ENCODE assay signal across 1 cellular context in the genomic region with DNA sequence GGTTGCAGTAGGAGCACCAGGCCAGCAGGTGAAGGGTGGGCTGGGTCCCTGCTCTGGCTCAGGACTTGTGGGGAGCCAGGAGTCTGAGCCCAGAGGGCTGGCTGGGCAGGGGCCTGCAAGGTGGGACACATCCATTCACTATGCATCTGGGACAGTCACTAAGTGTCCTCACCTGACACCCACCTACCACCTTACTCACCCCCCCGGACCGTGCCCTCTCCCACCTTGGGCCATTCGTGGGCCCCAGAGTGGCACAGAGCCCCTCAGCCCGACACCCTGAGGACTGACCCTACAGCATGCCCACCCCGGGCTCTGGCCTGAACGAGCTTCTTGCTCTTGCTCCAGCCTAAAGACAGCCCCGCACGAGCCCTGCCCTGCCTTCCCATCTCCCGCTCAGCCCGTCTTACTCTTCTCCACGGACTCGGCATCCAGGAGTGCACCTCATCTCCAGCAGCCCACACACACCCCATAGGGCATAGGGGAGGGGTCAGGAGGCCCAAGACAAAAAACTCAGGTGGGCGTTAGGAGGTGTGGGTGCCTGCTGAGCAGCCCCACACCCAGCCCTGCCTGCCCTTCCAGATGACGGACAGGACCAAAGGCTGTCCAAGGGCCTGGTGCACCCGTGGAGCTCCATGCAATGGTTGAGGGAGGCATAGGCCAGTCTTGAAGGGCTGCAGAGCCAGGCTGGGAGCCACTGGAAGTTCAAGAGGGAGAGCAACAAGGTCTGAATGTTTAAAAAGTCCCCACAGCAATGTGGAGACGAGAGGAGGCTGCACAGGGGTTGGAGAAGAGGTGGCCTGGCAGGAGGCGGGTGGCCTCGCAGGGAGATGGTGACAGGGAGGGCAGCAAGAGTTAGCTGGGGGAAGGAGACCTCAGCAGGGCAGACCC.
TF ChIP-seq lines count a peak whose summit lies in the region.

No MANE protein-coding gene starts in this region.

TF ChIP-seq in K562, 482 proteins besides CTCF, POLR2A, EP300 and RAD21:
- peak; percentile 55 for TF ChIP-seq ZFP36 (IDR thresholded peaks at IDR 0.05; ENCODE audit: low read depth, low read length, partially characterized antibody)
- TF ChIP-seq, protein P1, sequence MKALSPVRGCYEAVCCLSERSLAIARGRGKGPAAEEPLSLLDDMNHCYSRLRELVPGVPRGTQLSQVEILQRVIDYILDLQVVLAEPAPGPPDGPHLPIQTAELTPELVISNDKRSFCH (CRISPR knock-in tag; IDR thresholded peaks at IDR 0.05) = no peak
- TF ChIP-seq, protein P1 (tag; IDR thresholded peaks at IDR 0.05) = no peak
TF ChIP-seq in K562: peak in this region for 1.
